In the genomic region with DNA sequence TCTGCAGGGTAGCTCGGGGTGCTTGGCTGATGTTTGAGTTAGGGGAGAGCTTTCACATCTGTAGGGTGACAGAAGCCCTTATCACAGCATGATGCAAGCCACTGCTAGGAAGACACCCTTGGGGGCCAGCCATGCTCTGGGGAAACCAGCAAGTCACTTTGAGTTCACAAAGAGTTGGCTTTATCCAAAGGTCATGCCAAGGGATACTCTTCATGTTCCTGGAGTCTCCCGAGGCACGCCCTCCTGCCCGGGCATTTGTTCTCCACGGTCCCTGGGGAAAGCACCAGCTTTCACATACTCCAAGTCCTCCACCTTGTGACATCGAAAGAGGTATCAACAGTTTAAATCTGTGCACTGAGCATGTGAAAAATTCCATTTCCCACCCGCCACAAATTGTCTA, we compare ENCODE assay signal across 1 cellular context.
TF ChIP-seq lines count a peak whose summit lies in the region.

No MANE protein-coding gene starts in this region.

TF ChIP-seq in endothelial cell of umbilical vein, 7 proteins besides CTCF, POLR2A, EP300 and RAD21 (continued from another document):
- TF ChIP-seq FOS (IDR thresholded peaks at IDR 0.05; ENCODE audit: borderline replicate concordance, insufficient read depth, low read length) = no peak
- TF ChIP-seq, protein P1, sequence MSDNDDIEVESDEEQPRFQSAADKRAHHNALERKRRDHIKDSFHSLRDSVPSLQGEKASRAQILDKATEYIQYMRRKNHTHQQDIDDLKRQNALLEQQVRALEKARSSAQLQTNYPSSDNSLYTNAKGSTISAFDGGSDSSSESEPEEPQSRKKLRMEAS (IDR thresholded peaks at IDR 0.05; ENCODE audit: insufficient read depth, insufficient read length) = no peak
